In the genomic region with DNA sequence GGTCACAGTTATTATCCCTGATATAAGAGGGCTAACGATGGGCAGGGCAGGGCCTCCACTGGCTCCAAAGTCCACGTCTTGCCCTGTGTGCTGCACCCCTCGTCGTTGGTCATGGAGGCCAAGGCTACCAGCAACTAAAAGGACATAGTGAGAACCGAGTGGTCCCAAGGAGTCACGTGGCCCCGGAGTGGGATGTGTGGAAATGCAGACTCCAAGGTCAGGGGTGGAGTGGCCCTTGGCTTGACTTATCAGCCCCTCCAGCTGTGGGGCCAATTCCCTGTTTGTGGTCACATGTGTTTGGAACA, we compare ENCODE assay signal across 15 cellular contexts. TPM values are rescaled to one million over a fixed set of nuclear protein-coding genes. Genes with fewer than 3 reads are reported as not detected.
DNase-seq lines count a peak whose midpoint lies in the region; ATAC-seq, FAIRE-seq and TF ChIP-seq lines count a peak whose summit lies in the region.
"Had no signal": no experiment of that assay in that cellular context is flagged by ENCODE, and none has a peak within 500 bp of the region (broad histone marks: within the 10 kb centered on the region; RNA-seq: fewer than 3 reads in every experiment).

No MANE protein-coding gene starts in this region.

- TF ChIP-seq POLR2A in endothelial cell of umbilical vein (IDR thresholded peaks at IDR 0.05; ENCODE audit: low read depth, low read length), result no peak

- no peak overlapping the region for H2BK12ac ChIP-seq in neuronal stem cell (ENCODE audit: low read length)

- no peak overlapping the region for H3K4me3 Mint-ChIP-seq in astrocyte (ENCODE audit: unreplicated experiment)
- no peak overlapping the region for H3K4me3 Mint-ChIP-seq in type B pancreatic cell
- no peak overlapping the region for H3K4me3 Mint-ChIP-seq in stimulated activated memory B cell treated with anti-CD40 and anti-IgM and Interleukin-4, amounts not matched to agents 10 μg/mL and 1 μg/mL and 100 μg/mL, for 72 hours

- H3K9ac ChIP-seq in astrocyte (ENCODE audit: low read length) (no peak overlapping the region), endothelial cell of umbilical vein (replicated peaks; ENCODE audit: extremely low read depth, insufficient read depth, low read length) (no peak overlapping the region), neuronal stem cell (ENCODE audit: low read depth, low read length, poor library complexity) (no peak overlapping the region)
- H3K9ac ChIP-seq: BLaER1 had no signal

- WGBS in neuronal stem cell (ENCODE audit: extremely low coverage in 2 of 2, insufficient read length in 2 of 2, insufficient replicate concordance in 1 of 2), 2 donors, result no CpG with 5 or more reads among the region's 7 CpGs

- H3K27me3 ChIP-seq in astrocyte (ENCODE audit: insufficient read depth, low read length), result no peaks in the 10 kb centered on the region
- H3K27me3 ChIP-seq in endothelial cell of umbilical vein (ENCODE audit: control insufficient read depth in 2 of 2, insufficient read depth in 2 of 2, low read length in 2 of 2), result no peaks in the 10 kb centered on the region
- no peaks in the 10 kb centered on the region for H3K27me3 ChIP-seq in neuronal stem cell (ENCODE audit: control insufficient read depth in 3 of 3, insufficient read depth in 3 of 3, low read depth in 1 of 3, low read length in 3 of 3)
- H3K27me3 ChIP-seq: BLaER1, SJSA1 had no signal

- no peaks in the 10 kb centered on the region for H3K9me1 ChIP-seq in endothelial cell of umbilical vein (replicated peaks; ENCODE audit: control insufficient read depth, extremely low read depth, insufficient read depth, low read length)

- H3K4ac ChIP-seq in neuronal stem cell (ENCODE audit: low read length), result no peak overlapping the region

- CTCF ChIA-PET in endothelial cell of umbilical vein (lab: Charles Lee), result interaction anchor here (0.9 to 2.6 kb wide), 12 partner anchors 10 to 264 kb away, joined by 3 to 17 read pairs (median 3); a partner anchor contains a TSS

- H3K23ac ChIP-seq in neuronal stem cell (ENCODE audit: low read depth, low read length, poor library complexity), result peak overlapping the region; percentile 22

- peaks cover 14% of the 10 kb centered on the region for H3K4me1 ChIP-seq in astrocyte (ENCODE audit: insufficient read depth, low read length)
- H3K4me1 ChIP-seq in endothelial cell of umbilical vein (ENCODE audit: control insufficient read depth, extremely low read depth, insufficient read depth, low read length), result peaks cover 2% of the 10 kb centered on the region
- peaks cover 0 to 2% of the 10 kb centered on the region in 2 donors for H3K4me1 ChIP-seq in neuronal stem cell (ENCODE audit: control insufficient read depth in 2 of 2, insufficient read depth in 1 of 2, low read depth in 1 of 2, low read length in 2 of 2)
- H3K4me1 ChIP-seq: BLaER1 had no signal

- ATAC-seq in stimulated activated memory B cell treated with anti-CD40 and anti-IgM and Interleukin-4, amounts not matched to agents 10 μg/mL and 1 μg/mL and 100 μg/mL, for 72 hours, result no peak

- no peaks in the 10 kb centered on the region for H3K79me1 ChIP-seq in neuronal stem cell (ENCODE audit: low read depth, low read length)

- H3K9me3 Mint-ChIP-seq in astrocyte (ENCODE audit: unreplicated experiment) (peaks cover 9% of the 10 kb centered on the region), type B pancreatic cell (peaks cover 12% of the 10 kb centered on the region)
- H3K9me3 Mint-ChIP-seq in stimulated activated memory B cell treated with anti-CD40 and anti-IgM and Interleukin-4, amounts not matched to agents 10 μg/mL and 1 μg/mL and 100 μg/mL, for 72 hours, result peaks cover 9% of the 10 kb centered on the region

- no peak overlapping the region for H4K8ac ChIP-seq in neuronal stem cell (ENCODE audit: low read depth, low read length)

- H3K27ac Mint-ChIP-seq in astrocyte (ENCODE audit: unreplicated experiment), result peak overlapping the region; percentile 80
- no peak overlapping the region for H3K27ac Mint-ChIP-seq in type B pancreatic cell
- H3K27ac Mint-ChIP-seq in stimulated activated memory B cell treated with anti-CD40 and anti-IgM and Interleukin-4, amounts not matched to agents 10 μg/mL and 1 μg/mL and 100 μg/mL, for 72 hours, result no peak overlapping the region

- dilution Hi-C loops in endothelial cell of umbilical vein (cut with MboI; ENCODE audit: extremely low pct_ligation_motif_present, low sequenced_read_pairs), result no loop called here

- H2AFZ ChIP-seq in astrocyte (ENCODE audit: low read depth, low read length), result no peak overlapping the region
- no peak overlapping the region for H2AFZ ChIP-seq in endothelial cell of umbilical vein (ENCODE audit: low read depth, low read length)
- no peak overlapping the region for H2AFZ ChIP-seq in neuronal stem cell (ENCODE audit: low read length)

- no peaks in the 10 kb centered on the region for H3K9me3 ChIP-seq in astrocyte (ENCODE audit: insufficient read depth, low read depth, low read length)
- no peaks in the 10 kb centered on the region for H3K9me3 ChIP-seq in endothelial cell of umbilical vein (replicated peaks; ENCODE audit: control insufficient read depth, insufficient read depth, low read length)
- no peaks in the 10 kb centered on the region for H3K9me3 ChIP-seq in neuronal stem cell (replicated peaks in 1 of 2; ENCODE audit: control insufficient read depth in 2 of 2, insufficient read depth in 1 of 2, low read depth in 1 of 2, low read length in 2 of 2)
- H3K9me3 ChIP-seq: BLaER1, SJSA1 had no signal

- H3K27me3 Mint-ChIP-seq in astrocyte (ENCODE audit: low read depth, unreplicated experiment), result peaks cover 3% of the 10 kb centered on the region
- peaks cover 3% of the 10 kb centered on the region for H3K27me3 Mint-ChIP-seq in type B pancreatic cell
- peaks cover 21% of the 10 kb centered on the region for H3K27me3 Mint-ChIP-seq in stimulated activated memory B cell treated with anti-CD40 and anti-IgM and Interleukin-4, amounts not matched to agents 10 μg/mL and 1 μg/mL and 100 μg/mL, for 72 hours

- H3K27ac ChIP-seq in astrocyte (ENCODE audit: low read depth, low read length) (peak overlapping the region; percentile 6), endothelial cell of umbilical vein (ENCODE audit: insufficient read depth, low read depth, low read length) (peak overlapping the region; percentile 13), neuronal stem cell (replicated peaks; ENCODE audit: low read length) (no peak overlapping the region)
- H3K27ac ChIP-seq: BLaER1, SJSA1 had no signal

- POLR2A ChIA-PET in endothelial cell of umbilical vein (lab: Charles Lee), result no interaction called here

- peaks cover 3% of the 10 kb centered on the region for H3K36me3 Mint-ChIP-seq in astrocyte (ENCODE audit: low read depth, unreplicated experiment)
- no peaks in the 10 kb centered on the region for H3K36me3 Mint-ChIP-seq in type B pancreatic cell
- no peaks in the 10 kb centered on the region for H3K36me3 Mint-ChIP-seq in stimulated activated memory B cell treated with anti-CD40 and anti-IgM and Interleukin-4, amounts not matched to agents 10 μg/mL and 1 μg/mL and 100 μg/mL, for 72 hours

- DNase-seq in astrocyte (ENCODE audit: low read depth), result no peak
- DNase-seq in endothelial cell of umbilical vein (ENCODE audit: low read depth, low spot score), result no peak
- no peak for DNase-seq in neuronal stem cell (ENCODE audit: low spot score)
- peak; percentile 48 for DNase-seq in type B pancreatic cell (ENCODE audit: extremely low spot score, unreplicated experiment)
- DNase-seq in NCI-H446 (lab: John Stamatoyannopoulos, UW), result no peak
- no peak for DNase-seq in DMS 273 treated with DMSO at 0.1 percent for 48 hours (lab: John Stamatoyannopoulos, UW)
- DNase-seq: NCI-H1417 treated with DMSO at 0.1 percent for 48 hours, NCI-H2029 treated with DMSO at 0.1 percent for 48 hours, NCI-H526 treated with DMSO at 0.1 percent for 48 hours, RPMI8226 had no signal

- H3K4me2 ChIP-seq in astrocyte (ENCODE audit: low read length) (peak overlapping the region; percentile 40), endothelial cell of umbilical vein (ENCODE audit: insufficient read depth, low read length) (no peak overlapping the region), neuronal stem cell (ENCODE audit: insufficient read depth, low read length, poor library complexity, severe bottlenecking) (no peak overlapping the region)
- H3K4me2 ChIP-seq: BLaER1 had no signal

- H3K14ac ChIP-seq in neuronal stem cell (ENCODE audit: low read length), result no peak overlapping the region

- intact Hi-C loops in endothelial cell of umbilical vein (cut with micrococcal nuclease), result no loop called here

- H3K4me1 Mint-ChIP-seq in astrocyte (ENCODE audit: low read depth, unreplicated experiment), result peaks cover 6% of the 10 kb centered on the region
- peaks cover 4% of the 10 kb centered on the region for H3K4me1 Mint-ChIP-seq in type B pancreatic cell (ENCODE audit: unreplicated experiment)
- H3K4me1 Mint-ChIP-seq in stimulated activated memory B cell treated with anti-CD40 and anti-IgM and Interleukin-4, amounts not matched to agents 10 μg/mL and 1 μg/mL and 100 μg/mL, for 72 hours, result no peaks in the 10 kb centered on the region

- H4K20me1 ChIP-seq in astrocyte (ENCODE audit: insufficient read depth, low read length), result no peaks in the 10 kb centered on the region
- no peaks in the 10 kb centered on the region for H4K20me1 ChIP-seq in endothelial cell of umbilical vein (replicated peaks; ENCODE audit: control insufficient read depth, extremely low read depth, insufficient read depth, low read length)
- H4K20me1 ChIP-seq: BLaER1 had no signal

- no peaks in the 10 kb centered on the region for H3K79me2 ChIP-seq in astrocyte (ENCODE audit: insufficient read depth, low read length)
- no peaks in the 10 kb centered on the region for H3K79me2 ChIP-seq in endothelial cell of umbilical vein (ENCODE audit: control insufficient read depth, insufficient read depth, low read length)

- no peak overlapping the region for H3K4me3 ChIP-seq in astrocyte (ENCODE audit: insufficient read depth, low read depth, low read length)
- no peak overlapping the region for H3K4me3 ChIP-seq in endothelial cell of umbilical vein (replicated peaks in 1 of 3; ENCODE audit: insufficient read depth in 1 of 3, low read depth in 1 of 3, low read length in 3 of 3)
- H3K4me3 ChIP-seq in neuronal stem cell (ENCODE audit: low read length in 2 of 2), result peak overlapping the region in 1 of 2 donors; percentile 36
- H3K4me3 ChIP-seq: BLaER1, SJSA1 had no signal

- no peak overlapping the region for H3K18ac ChIP-seq in neuronal stem cell (ENCODE audit: low read length)

- no peak overlapping the region for H2BK120ac ChIP-seq in neuronal stem cell (ENCODE audit: low read depth, low read length)

- H4K91ac ChIP-seq in neuronal stem cell (ENCODE audit: low read depth, low read length, poor library complexity), result peak overlapping the region; percentile 5

- FAIRE-seq in astrocyte (lab: Jason Lieb, UNC) (no peak), endothelial cell of umbilical vein (lab: Jason Lieb, UNC) (no peak)

- no TSS peak for BruUV-seq in endothelial cell of umbilical vein (replicated peaks; lab: Mats Ljungman, UMichigan)

- no peak overlapping the region for H2BK5ac ChIP-seq in neuronal stem cell (ENCODE audit: low read length)

- no peak for TF ChIP-seq CTCF in astrocyte (IDR thresholded peaks at IDR 0.05; ENCODE audit: insufficient read depth, low read depth, low read length)
- no peak for TF ChIP-seq CTCF in endothelial cell of umbilical vein (IDR thresholded peaks at IDR 0.05; ENCODE audit: extremely low read depth in 1 of 2, insufficient read depth in 1 of 2, low read depth in 1 of 2, low read length in 2 of 2)
- no peak for TF ChIP-seq CTCF in type B pancreatic cell (conservative IDR thresholded peaks at IDR 0.05)

- peak overlapping the region; percentile 27 for H2AK5ac ChIP-seq in neuronal stem cell (ENCODE audit: low read depth, low read length)

- H3K36me3 ChIP-seq in astrocyte (ENCODE audit: insufficient read depth, low read length) (no peaks in the 10 kb centered on the region), endothelial cell of umbilical vein (ENCODE audit: control insufficient read depth in 2 of 2, extremely low read depth in 1 of 2, insufficient read depth in 2 of 2, low read length in 2 of 2) (no peaks in the 10 kb centered on the region), neuronal stem cell (replicated peaks in 1 of 2; ENCODE audit: control insufficient read depth in 2 of 2, insufficient read depth in 2 of 2, low read length in 2 of 2) (no peaks in the 10 kb centered on the region)
- H3K36me3 ChIP-seq: BLaER1, SJSA1 had no signal

- H2BK15ac ChIP-seq in neuronal stem cell (ENCODE audit: low read length), result no peak overlapping the region

RNA-seq across cellular contexts. Expression of a gene that starts 30.7 kb away (rescaled TPM):
- total RNA-seq in astrocyte (0.26 TPM in 1 of 2 replicates, not detected in the other), endothelial cell of umbilical vein (0.78 TPM in 1 of 2 replicates, not detected in the other), type B pancreatic cell (ENCODE audit: low replicate concordance) (0.29 and 0.46 TPM in 2 replicates)
- polyA plus RNA-seq in endothelial cell of umbilical vein, result 0.04 and 0.06 TPM in 2 replicates
- polyA plus RNA-seq in endothelial cell of umbilical vein (2011; cell fraction: cytosol; rRNA removed), result 0.11 and 0.13 TPM in 2 replicates
- 0.42 and 0.49 TPM in 2 replicates for polyA plus RNA-seq in endothelial cell of umbilical vein (2011; cell fraction: nucleus; rRNA removed)
- polyA plus RNA-seq in endothelial cell of umbilical vein (2012), result 0.18 TPM in 1 of 2 replicates, not detected in the other
- not detected in 2 replicates for polyA minus RNA-seq in endothelial cell of umbilical vein
- not detected for polyA minus RNA-seq in endothelial cell of umbilical vein (2011; cell fraction: cytosol; rRNA and poly(A)+ RNA removed)
- not detected in 2 replicates for polyA minus RNA-seq in endothelial cell of umbilical vein (2011; cell fraction: nucleus; rRNA and poly(A)+ RNA removed)
- polyA plus RNA-seq in neuronal stem cell (2013, experiment 1 of 2), result not detected
- not detected for polyA plus RNA-seq in neuronal stem cell (2013, experiment 2 of 2)
- total RNA-seq: Daoy, LHCN-M2, SJSA1 had no signal
